10 cellular contexts compared by ENCODE assay signal in genomic region chrX:46554942-46555341, GRCh38. TPM values are rescaled to one million over a fixed set of nuclear protein-coding genes. Genes with fewer than 3 reads are reported as not detected.
DNase-seq lines count a peak whose midpoint lies in the region; ATAC-seq, FAIRE-seq and TF ChIP-seq lines count a peak whose summit lies in the region.
"Had no signal": no experiment of that assay in that cellular context is flagged by ENCODE, and none has a peak within 500 bp of the region (broad histone marks: within the 10 kb centered on the region; RNA-seq: fewer than 3 reads in every experiment).

No MANE protein-coding gene starts in this region.

- TF ChIP-seq POLR2A in spleen (IDR thresholded peaks at IDR 0.05): no peak

- H3K27me3 ChIP-seq in spleen (replicated peaks in 1 of 7): peaks cover 0 to 3% (median 0%) of the 10 kb centered on the region in 7 donors
- H3K27me3 ChIP-seq: suprapubic skin had no signal

- H3K4me1 ChIP-seq in spleen: no peaks in the 10 kb centered on the region
- H3K4me1 ChIP-seq: suprapubic skin had no signal

- no peaks in the 10 kb centered on the region for H3K9me3 ChIP-seq in spleen
- H3K9me3 ChIP-seq: suprapubic skin had no signal

- intact Hi-C loops in spleen (cut with DNase I; ENCODE audit: low total_unique reads): no loop called here

- ATAC-seq in HG02973 (IDR thresholded peaks at IDR 0.05; ENCODE audit: unreplicated experiment): no peak
- no peak for ATAC-seq in HG03175 (IDR thresholded peaks at IDR 0.05; ENCODE audit: unreplicated experiment)
- ATAC-seq: T-helper 17 cell had no signal

- peak; percentile 2 for DNase-seq in NCI-H510A treated with DMSO at 0.1 percent for 48 hours (lab: John Stamatoyannopoulos, UW)
- DNase-seq in NCI-H510A (lab: John Stamatoyannopoulos, UW): no peak
- DNase-seq in NCI-H460 (ENCODE audit: extremely low read depth, low read depth): peak; percentile 33
- no peak for DNase-seq in spleen
- no peak for DNase-seq in NCI-H82 (lab: John Stamatoyannopoulos, UW)
- DNase-seq: T-helper 17 cell had no signal

- peak; percentile 80 for FAIRE-seq in endometrium (lab: Jason Lieb, UNC)

- no peaks in the 10 kb centered on the region for H3K36me3 ChIP-seq in spleen
- H3K36me3 ChIP-seq: suprapubic skin had no signal

- no peak overlapping the region for H3K27ac ChIP-seq in spleen
- H3K27ac ChIP-seq: suprapubic skin had no signal

- peak in 8 of 11 experiments; percentile 15 to 54 (median 32) for TF ChIP-seq CTCF in spleen (IDR thresholded peaks at IDR 0.05 in 8 of 11, conservative IDR thresholded peaks at IDR 0.05 in 3 of 11)

- WGBS in spleen, 5 donors: 22 to 43% (median 38%) methylated on average over 2 of the region's 2 CpGs

- no peak overlapping the region for H3K4me3 ChIP-seq in spleen
- H3K4me3 ChIP-seq: suprapubic skin had no signal

RNA-seq across cellular contexts. Expression of gene ZNF674, which starts 9.7 kb away (rescaled TPM):
- 7.8 and 8.3 TPM in 2 replicates for total RNA-seq in NCI-H460 (2014; rRNA removed; shearing (Covaris generic))
- 3.8 and 5.3 TPM in 2 replicates for polyA plus RNA-seq in NCI-H460 (2014; cell fraction: nucleus; rRNA removed)
- 10 to 100 TPM in 2 of 7 donors, 1 to 10 TPM in 5; 4.2 to 10.7 (median 6.7) TPM for total RNA-seq in spleen
- polyA plus RNA-seq in spleen: 1 to 10 TPM in 1 of 3 donors, under 1 TPM in 2; 0.77 to 1.1 (median 0.80) TPM

RNA-seq across cellular contexts. Expression of gene CHST7, which starts 18.6 kb away (rescaled TPM):
- 6.9 and 7.9 TPM in 2 replicates for total RNA-seq in NCI-H460 (2014; rRNA removed; shearing (Covaris generic))
- 19.5 and 20.0 TPM in 2 replicates for polyA plus RNA-seq in NCI-H460 (2014; cell fraction: nucleus; rRNA removed)
- 10 to 100 TPM; 14.6 to 43.9 (median 29.2) TPM for total RNA-seq in spleen
- 1 to 10 TPM; 2.0 to 5.2 (median 2.9) TPM for polyA plus RNA-seq in spleen

Comparison
In these comparisons a context has a peak if more than half of its experiments do, and no peak if none do; other contexts are left out.
1. DNase-seq: peak in NCI-H510A treated with DMSO at 0.1 percent for 48 hours (single experiment) and NCI-H460 (single experiment); none in NCI-H510A (single experiment), spleen (single experiment) and NCI-H82 (single experiment).